8 cellular contexts compared by ENCODE assay signal in genomic region chr3:148077318-148077923, GRCh38.
A peak's percentile ranks its signal among the peaks of the same experiment; 100 is the strongest.
DNase-seq lines count a peak whose midpoint lies in the region; ATAC-seq and TF ChIP-seq lines count a peak whose summit lies in the region.

No MANE protein-coding gene starts in this region.

- H3K27me3 Mint-ChIP-seq in stimulated activated memory B cell treated with anti-CD40 and anti-IgM and Interleukin-4, amounts not matched to agents 10 μg/mL and 1 μg/mL and 100 μg/mL, for 72 hours = no peaks in the 10 kb centered on the region
- H3K27me3 Mint-ChIP-seq in activated CD4-positive, alpha-beta T cell treated with anti-CD3 and anti-CD28 coated beads, Interleukin-2, amount 10 ng/mL, durations not matched to agents 7 days and 5 days = no peaks in the 10 kb centered on the region

- no peak overlapping the region for H3K4me2 ChIP-seq in Loucy (ENCODE audit: low read depth, low read length, poor library complexity, severe bottlenecking)

- no peak overlapping the region for H3K9ac ChIP-seq in Loucy (ENCODE audit: low read depth, low read length, poor library complexity, severe bottlenecking)

- H3K4me3 Mint-ChIP-seq in stimulated activated memory B cell treated with anti-CD40 and anti-IgM and Interleukin-4, amounts not matched to agents 10 μg/mL and 1 μg/mL and 100 μg/mL, for 72 hours = no peak overlapping the region
- H3K4me3 Mint-ChIP-seq in activated CD4-positive, alpha-beta T cell treated with anti-CD3 and anti-CD28 coated beads, Interleukin-2, amount 10 ng/mL, durations not matched to agents 7 days and 5 days = no peak overlapping the region

- H3K4me1 Mint-ChIP-seq in stimulated activated memory B cell treated with anti-CD40 and anti-IgM and Interleukin-4, amounts not matched to agents 10 μg/mL and 1 μg/mL and 100 μg/mL, for 72 hours = no peaks in the 10 kb centered on the region
- no peaks in the 10 kb centered on the region for H3K4me1 Mint-ChIP-seq in activated CD4-positive, alpha-beta T cell treated with anti-CD3 and anti-CD28 coated beads, Interleukin-2, amount 10 ng/mL, durations not matched to agents 7 days and 5 days

- intact Hi-C loops in left ventricle myocardium inferior (cut with micrococcal nuclease) (no loop called here), Right ventricle myocardium inferior (cut with DNase I) (no loop called here)

- H3K9me3 ChIP-seq in left ventricle myocardium inferior (replicated peaks) (no peaks in the 10 kb centered on the region), Loucy (ENCODE audit: insufficient read depth, low read depth, low read length) (no peaks in the 10 kb centered on the region)

- H3K4me3 ChIP-seq in left ventricle myocardium inferior (no peak overlapping the region), Loucy (ENCODE audit: low read length, poor library complexity, severe bottlenecking) (no peak overlapping the region), choroid plexus epithelial cell (ENCODE audit: low read depth, low read length) (no peak overlapping the region), retinal pigment epithelial cell (ENCODE audit: low read length) (no peak overlapping the region)

- no peak for ATAC-seq in Right ventricle myocardium inferior
- ATAC-seq in stimulated activated memory B cell treated with anti-CD40 and anti-IgM and Interleukin-4, amounts not matched to agents 10 μg/mL and 1 μg/mL and 100 μg/mL, for 72 hours = no peak

- H2AFZ ChIP-seq in Loucy (ENCODE audit: low read length) = no peak overlapping the region

- CTCF ChIA-PET in activated CD4-positive, alpha-beta T cell treated with anti-CD3 and anti-CD28 coated beads, Interleukin-2, amount 10 ng/mL, durations not matched to agents 7 days and 5 days (lab: Charles Lee) = no interaction called here

- H3K79me2 ChIP-seq in Loucy (ENCODE audit: insufficient read depth, low read length) = no peaks in the 10 kb centered on the region

- H3K9me2 ChIP-seq in Loucy (replicated peaks; ENCODE audit: low read depth, low read length) = no peaks in the 10 kb centered on the region

- no peaks in the 10 kb centered on the region for H4K20me1 ChIP-seq in Loucy (ENCODE audit: insufficient read depth, low read length, poor library complexity, severe bottlenecking)

- H3K27ac Mint-ChIP-seq in stimulated activated memory B cell treated with anti-CD40 and anti-IgM and Interleukin-4, amounts not matched to agents 10 μg/mL and 1 μg/mL and 100 μg/mL, for 72 hours = no peak overlapping the region
- no peak overlapping the region for H3K27ac Mint-ChIP-seq in activated CD4-positive, alpha-beta T cell treated with anti-CD3 and anti-CD28 coated beads, Interleukin-2, amount 10 ng/mL, durations not matched to agents 7 days and 5 days

- TF ChIP-seq CTCF in left ventricle myocardium inferior (IDR thresholded peaks at IDR 0.05; ENCODE audit: borderline replicate concordance) = peak; percentile 59
- peak; percentile 77 for TF ChIP-seq CTCF in Loucy (conservative IDR thresholded peaks at IDR 0.05; ENCODE audit: low read length)
- peak; percentile 52 for TF ChIP-seq CTCF in choroid plexus epithelial cell (conservative IDR thresholded peaks at IDR 0.05; ENCODE audit: low read depth, low read length)
- TF ChIP-seq CTCF in retinal pigment epithelial cell (conservative IDR thresholded peaks at IDR 0.05; ENCODE audit: low read depth, low read length) = peak; percentile 54

- H3K4me1 ChIP-seq in left ventricle myocardium inferior (no peaks in the 10 kb centered on the region), Loucy (ENCODE audit: insufficient read depth, low read length, poor library complexity, severe bottlenecking) (peaks cover 3% of the 10 kb centered on the region)

- DNase-seq in left ventricle myocardium inferior (no peak), Right ventricle myocardium inferior (ENCODE audit: missing footprints) (no peak), choroid plexus epithelial cell (ENCODE audit: low read depth) (peak; percentile 69), retinal pigment epithelial cell (ENCODE audit: low read depth) (no peak), glomerular visceral epithelial cell (ENCODE audit: extremely low spot score) (no peak)
- no peak for DNase-seq in activated CD4-positive, alpha-beta T cell treated with anti-CD3 and anti-CD28 coated beads, Interleukin-2, amount 10 ng/mL, durations not matched to agents 7 days and 5 days

- H3K9me3 Mint-ChIP-seq in stimulated activated memory B cell treated with anti-CD40 and anti-IgM and Interleukin-4, amounts not matched to agents 10 μg/mL and 1 μg/mL and 100 μg/mL, for 72 hours = no peaks in the 10 kb centered on the region
- H3K9me3 Mint-ChIP-seq in activated CD4-positive, alpha-beta T cell treated with anti-CD3 and anti-CD28 coated beads, Interleukin-2, amount 10 ng/mL, durations not matched to agents 7 days and 5 days = no peaks in the 10 kb centered on the region

- POLR2A ChIA-PET in activated CD4-positive, alpha-beta T cell treated with anti-CD3 and anti-CD28 coated beads, Interleukin-2, amount 10 ng/mL, durations not matched to agents 7 days and 5 days (lab: Charles Lee) = no interaction called here

- no peaks in the 10 kb centered on the region for H3K36me3 ChIP-seq in left ventricle myocardium inferior
- no peaks in the 10 kb centered on the region for H3K36me3 ChIP-seq in Loucy (ENCODE audit: insufficient read depth, low read length)

- H3K27me3 ChIP-seq in left ventricle myocardium inferior (ENCODE audit: low read depth) (no peaks in the 10 kb centered on the region), Loucy (ENCODE audit: insufficient read depth, low read length, poor library complexity, severe bottlenecking) (no peaks in the 10 kb centered on the region)

- H3K27ac ChIP-seq in left ventricle myocardium inferior (replicated peaks) = no peak overlapping the region

- H3F3A ChIP-seq in Loucy (ENCODE audit: low read depth) = no peaks in the 10 kb centered on the region

- H3K36me3 Mint-ChIP-seq in stimulated activated memory B cell treated with anti-CD40 and anti-IgM and Interleukin-4, amounts not matched to agents 10 μg/mL and 1 μg/mL and 100 μg/mL, for 72 hours = no peaks in the 10 kb centered on the region
- H3K36me3 Mint-ChIP-seq in activated CD4-positive, alpha-beta T cell treated with anti-CD3 and anti-CD28 coated beads, Interleukin-2, amount 10 ng/mL, durations not matched to agents 7 days and 5 days (ENCODE audit: low read depth) = no peaks in the 10 kb centered on the region
